In the genomic region with DNA sequence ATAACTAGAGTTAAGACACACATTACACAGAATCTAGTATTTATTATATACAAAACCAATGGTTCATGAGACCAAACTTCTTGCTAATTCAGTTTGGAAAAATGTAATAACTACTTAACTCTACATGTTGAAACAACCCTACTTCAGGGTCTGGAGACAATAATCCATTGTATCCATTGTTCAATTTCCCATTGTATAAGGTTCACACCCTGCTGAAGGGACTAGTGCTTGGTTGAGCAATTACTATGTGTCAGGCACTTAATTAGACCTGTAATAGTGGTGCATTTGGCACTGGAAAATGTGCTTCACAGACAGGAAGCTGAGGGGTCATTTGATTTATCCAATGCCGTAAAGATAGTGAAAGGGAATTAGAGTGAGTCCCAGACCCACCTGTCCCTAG, we compare ENCODE assay signal across 23 cellular contexts.
"Had no signal": no experiment of that assay in that cellular context is flagged by ENCODE, and none has a peak within 500 bp of the region (broad histone marks: within the 10 kb centered on the region; RNA-seq: fewer than 3 reads in every experiment).

No MANE protein-coding gene starts in this region.

- H3K4me3 ChIP-seq: cardiac muscle cell, PC-9 had no signal

- ATAC-seq: activated CD8-positive, alpha-beta memory T cell treated with anti-CD3 and anti-CD28 coated beads, Interleukin-2, amount 10 ng/mL, durations not matched to agents 7 days and 5 days; T-helper 17 cell had no signal

- H2AFZ ChIP-seq: PC-9 had no signal

- H3K27me3 ChIP-seq: cardiac muscle cell had no signal

- H3K9ac ChIP-seq: KMS-11 had no signal

- H3K36me3 ChIP-seq: cardiac muscle cell had no signal

- DNase-seq: activated B cell treated with CpG ODN at 0.5 μM for 24 hours; activated CD4-positive, alpha-beta T cell treated with anti-CD3 and anti-CD28 coated beads for 1 hour; activated CD4-positive, alpha-beta T cell treated with anti-CD3 and anti-CD28 coated beads, Interleukin-2, amount 10 ng/mL, durations not matched to agents 24 days and 14 days; activated CD4-positive, alpha-beta T cell treated with anti-CD3 and anti-CD28 coated beads, Interleukin-2, amount 50 U/mL, for 48 hours; activated CD8-positive, alpha-beta memory T cell treated with anti-CD3 and anti-CD28 coated beads, Interleukin-2, amount 10 ng/mL, durations not matched to agents 7 days and 5 days; activated effector memory CD4-positive, alpha-beta T cell treated with Interleukin-2 at 50 U/mL for 16 hours; activated naive CD4-positive, alpha-beta T cell; activated T-cell treated with anti-CD3 and anti-CD28 coated beads, Interleukin-2, amount 50 U/mL, for 24 hours; aorta; MV-4-11; NCI-H1092 treated with DMSO at 0.1 percent for 48 hours; NCI-H1417 treated with DMSO at 0.1 percent for 48 hours; NCI-H1694; NCI-H2029; NCI-H345; NCI-H510A treated with DMSO at 0.1 percent for 48 hours; PC-9; SHP77 treated with DMSO at 0.1 percent for 48 hours; T-helper 17 cell; T-helper 9 cell had no signal

- FAIRE-seq: TTC549 had no signal

- H3K27ac ChIP-seq: cardiac muscle cell, KMS-11, PC-9 had no signal

- H3K4me2 ChIP-seq: KMS-11, PC-9 had no signal
